ENCODE assay signal across 12 cellular contexts in genomic region chr12:56520025-56520810, GRCh38. TPM values are rescaled to one million over a fixed set of nuclear protein-coding genes. Genes with fewer than 3 reads are reported as not detected.
DNase-seq lines count a peak whose midpoint lies in the region; ATAC-seq and TF ChIP-seq lines count a peak whose summit lies in the region.
"Had no signal": no experiment of that assay in that cellular context is flagged by ENCODE, and none has a peak within 500 bp of the region (broad histone marks: within the 10 kb centered on the region; RNA-seq: fewer than 3 reads in every experiment).

No MANE protein-coding gene starts in this region.

- no peaks in the 10 kb centered on the region for H3K9me3 Mint-ChIP-seq in endothelial cell (ENCODE audit: unreplicated experiment)
- H3K9me3 Mint-ChIP-seq in stimulated activated memory B cell treated with anti-CD40 and anti-IgM and Interleukin-4, amounts not matched to agents 10 μg/mL and 1 μg/mL and 100 μg/mL, for 72 hours, result no peaks in the 10 kb centered on the region
- H3K9me3 Mint-ChIP-seq: central memory CD8-positive, alpha-beta T cell had no signal

- H3K27me3 ChIP-seq in muscle layer of duodenum (ENCODE audit: low read depth, low read length), result no peaks in the 10 kb centered on the region
- no peaks in the 10 kb centered on the region for H3K27me3 ChIP-seq in aorta (ENCODE audit: control insufficient read depth in 1 of 2, insufficient read depth in 2 of 2, low read length in 1 of 2)
- H3K27me3 ChIP-seq: MG63 had no signal

- peaks cover 0 to 5% of the 10 kb centered on the region in 2 donors for H3K4me1 ChIP-seq in muscle layer of duodenum (ENCODE audit: control insufficient read depth in 1 of 2, insufficient read depth in 2 of 2, low read length in 2 of 2)
- H3K4me1 ChIP-seq in aorta (ENCODE audit: control insufficient read depth in 1 of 2, insufficient read depth in 2 of 2, low read length in 2 of 2), result peaks cover 0 to 2% of the 10 kb centered on the region in 2 donors

- H3K9me3 ChIP-seq in muscle layer of duodenum (ENCODE audit: control insufficient read depth in 1 of 2, low read length in 2 of 2), result no peaks in the 10 kb centered on the region
- H3K9me3 ChIP-seq in aorta (ENCODE audit: control insufficient read depth, low read length), result no peaks in the 10 kb centered on the region
- H3K9me3 ChIP-seq: MG63 had no signal

- H3K4me3 ChIP-seq in muscle layer of duodenum (ENCODE audit: low read depth in 1 of 2, low read length in 2 of 2) (peak overlapping the region; percentile 4 to 93), aorta (ENCODE audit: low read length in 2 of 2) (peak overlapping the region in 1 of 2 donors; percentile 18)
- H3K4me3 ChIP-seq: MG63 had no signal

- H3K27ac ChIP-seq in muscle layer of duodenum (ENCODE audit: low read length), result peak overlapping the region; percentile 68
- H3K27ac ChIP-seq in aorta (ENCODE audit: low read depth in 1 of 2, low read length in 2 of 2), result peak overlapping the region in 1 of 2 donors; percentile 82

- peaks cover 0 to 9% of the 10 kb centered on the region in 2 donors for H3K36me3 ChIP-seq in muscle layer of duodenum (ENCODE audit: control insufficient read depth in 1 of 2, insufficient read depth in 2 of 2, low read length in 2 of 2)
- no peaks in the 10 kb centered on the region for H3K36me3 ChIP-seq in aorta (ENCODE audit: control insufficient read depth in 1 of 2, insufficient read depth in 2 of 2, low read length in 1 of 2)
- H3K36me3 ChIP-seq: MG63 had no signal

- intact Hi-C loops in Right ventricle myocardium inferior (cut with DNase I) (no loop called here), cardiac septum (cut with DNase I) (loop anchor here (1.0 kb wide), 1 partner anchor 45 kb away; no protein-coding TSS in a partner anchor), aorta (cut with DNase I) (loop anchor here in 1 of 2 donors (5.0 kb wide), 1 partner anchor 112 kb away; the partner anchor contains the start of gene BAZ2A)

- no peak for TF ChIP-seq CTCF in endothelial cell (IDR thresholded peaks at IDR 0.05; ENCODE audit: unreplicated experiment)

- H3K27ac Mint-ChIP-seq in endothelial cell (ENCODE audit: unreplicated experiment), result peak overlapping the region; percentile 88
- H3K27ac Mint-ChIP-seq in stimulated activated memory B cell treated with anti-CD40 and anti-IgM and Interleukin-4, amounts not matched to agents 10 μg/mL and 1 μg/mL and 100 μg/mL, for 72 hours, result no peak overlapping the region

- DNase-seq in Right ventricle myocardium inferior (ENCODE audit: missing footprints), result no peak
- no peak for DNase-seq in cardiac septum (ENCODE audit: low spot score)
- DNase-seq in endothelial cell (ENCODE audit: low spot score), result no peak
- DNase-seq in aorta, result no peak
- no peak for DNase-seq in NCI-H82 (lab: John Stamatoyannopoulos, UW)
- DNase-seq in Ammon's horn (ENCODE audit: low spot score), result no peak
- DNase-seq: activated CD4-positive, alpha-beta T cell treated with anti-CD3 and anti-CD28 coated beads for 4 hours; islet precursor cell; MG63 had no signal

- 57 to 60% methylated on average over 6 of the region's 6 CpGs for WGBS in aorta, 2 donors

- peaks cover 4% of the 10 kb centered on the region for H3K27me3 Mint-ChIP-seq in endothelial cell (ENCODE audit: unreplicated experiment)
- no peaks in the 10 kb centered on the region for H3K27me3 Mint-ChIP-seq in stimulated activated memory B cell treated with anti-CD40 and anti-IgM and Interleukin-4, amounts not matched to agents 10 μg/mL and 1 μg/mL and 100 μg/mL, for 72 hours
- H3K27me3 Mint-ChIP-seq: central memory CD8-positive, alpha-beta T cell had no signal

- H3K4me1 Mint-ChIP-seq in endothelial cell (ENCODE audit: unreplicated experiment), result peaks cover 33% of the 10 kb centered on the region
- peaks cover 36% of the 10 kb centered on the region for H3K4me1 Mint-ChIP-seq in stimulated activated memory B cell treated with anti-CD40 and anti-IgM and Interleukin-4, amounts not matched to agents 10 μg/mL and 1 μg/mL and 100 μg/mL, for 72 hours

- H3K36me3 Mint-ChIP-seq in endothelial cell (ENCODE audit: low read depth, unreplicated experiment), result no peaks in the 10 kb centered on the region
- H3K36me3 Mint-ChIP-seq in stimulated activated memory B cell treated with anti-CD40 and anti-IgM and Interleukin-4, amounts not matched to agents 10 μg/mL and 1 μg/mL and 100 μg/mL, for 72 hours, result no peaks in the 10 kb centered on the region

- peak overlapping the region; percentile 69 for H3K4me3 Mint-ChIP-seq in endothelial cell (ENCODE audit: unreplicated experiment)
- no peak overlapping the region for H3K4me3 Mint-ChIP-seq in stimulated activated memory B cell treated with anti-CD40 and anti-IgM and Interleukin-4, amounts not matched to agents 10 μg/mL and 1 μg/mL and 100 μg/mL, for 72 hours

- ATAC-seq in Right ventricle myocardium inferior (peak; percentile 29), aorta (ENCODE audit: low FRiP score) (peak; percentile 55)
- ATAC-seq in stimulated activated memory B cell treated with anti-CD40 and anti-IgM and Interleukin-4, amounts not matched to agents 10 μg/mL and 1 μg/mL and 100 μg/mL, for 72 hours, result no peak

RNA-seq across cellular contexts. Expression of gene RBMS2, which starts 1.4 kb away (rescaled TPM):
- total RNA-seq in Right ventricle myocardium inferior, result 30.2 TPM
- 23.0 TPM for total RNA-seq in cardiac septum
- total RNA-seq in endothelial cell (ENCODE audit: unreplicated experiment), result 122 TPM
- 10 to 100 TPM; 67.4 to 72.0 TPM for total RNA-seq in aorta
- 10 to 100 TPM; 12.5 to 18.2 TPM for polyA plus RNA-seq in aorta

RNA-seq across cellular contexts. Expression of gene GLS2, which starts 32.3 kb away (rescaled TPM):
- total RNA-seq in Right ventricle myocardium inferior (0.76 TPM), cardiac septum (0.38 TPM), endothelial cell (ENCODE audit: unreplicated experiment) (0.21 TPM), aorta (1 to 10 TPM in 1 of 2 donors, under 1 TPM in 1; 0.58 to 1.5 TPM)
- 1 to 10 TPM; 1.0 to 1.4 TPM for polyA plus RNA-seq in aorta

RNA-seq across cellular contexts. Expression of gene SPRYD4, which starts 51.8 kb away (rescaled TPM):
- total RNA-seq in Right ventricle myocardium inferior (3.1 TPM), cardiac septum (3.3 TPM), endothelial cell (ENCODE audit: unreplicated experiment) (2.0 TPM), aorta (1 to 10 TPM; 2.1 to 3.6 TPM)
- polyA plus RNA-seq in aorta, result 1 to 10 TPM; 1.6 to 1.8 TPM
